Comparison of ENCODE assay signal across 14 cellular contexts in genomic region chr3:194756460-194757355, GRCh38.
DNase-seq lines count a peak whose midpoint lies in the region; ATAC-seq and TF ChIP-seq lines count a peak whose summit lies in the region.
"Had no signal": no experiment of that assay in that cellular context is flagged by ENCODE, and none has a peak within 500 bp of the region (broad histone marks: within the 10 kb centered on the region; RNA-seq: fewer than 3 reads in every experiment).

No MANE protein-coding gene starts in this region.

- peak overlapping the region; percentile 34 for H3K27ac ChIP-seq in vagina
- H3K27ac ChIP-seq: cardiac muscle cell, neutrophil had no signal

- no peak for ATAC-seq in GM21786 (IDR thresholded peaks at IDR 0.05; ENCODE audit: unreplicated experiment)
- ATAC-seq: left colon had no signal

- no peak overlapping the region for H3K4me3 Mint-ChIP-seq in type B pancreatic cell

- H3K27ac Mint-ChIP-seq in type B pancreatic cell = no peak overlapping the region

- H3K4me1 Mint-ChIP-seq in type B pancreatic cell (ENCODE audit: unreplicated experiment) = peaks cover 15% of the 10 kb centered on the region

- no peaks in the 10 kb centered on the region for H3K36me3 Mint-ChIP-seq in type B pancreatic cell

- H3K9me3 Mint-ChIP-seq in type B pancreatic cell = no peaks in the 10 kb centered on the region

- no peaks in the 10 kb centered on the region for H3K9me3 ChIP-seq in vagina
- H3K9me3 ChIP-seq: neutrophil had no signal

- peaks cover 20% of the 10 kb centered on the region for H3K27me3 Mint-ChIP-seq in type B pancreatic cell

- intact Hi-C loops in vagina (cut with DNase I) = no loop called here

- TF ChIP-seq POLR2A in vagina (IDR thresholded peaks at IDR 0.05) = no peak

- TF ChIP-seq CTCF in vagina (IDR thresholded peaks at IDR 0.05) = no peak
- no peak for TF ChIP-seq CTCF in type B pancreatic cell (conservative IDR thresholded peaks at IDR 0.05)

- DNase-seq in SHP77 (lab: John Stamatoyannopoulos, UW) (peak; percentile 9 to 41), SHP77 treated with DMSO at 0.1 percent for 48 hours (lab: John Stamatoyannopoulos, UW) (no peak), cerebellum (ENCODE audit: low spot score) (peak; percentile 15), midbrain (lab: John Stamatoyannopoulos, UW) (peak; percentile 93), vagina (ENCODE audit: extremely low spot score in 2 of 2) (no peak), type B pancreatic cell (ENCODE audit: extremely low spot score, unreplicated experiment) (no peak)
- no peak for DNase-seq in activated T-cell treated with anti-CD3 and anti-CD28 coated beads, Interleukin-2, amount 50 U/mL, for 1 hour
- DNase-seq: activated CD4-positive, CD25-positive, alpha-beta regulatory T cell; left colon; NCI-H1930; stimulated activated CD4-positive, alpha-beta T cell treated with anti-CD3 and anti-CD28 coated beads, Interleukin-2, amount 100 ng/mL, for 48 hours had no signal

- H3K4me3 ChIP-seq in vagina = no peak overlapping the region
- H3K4me3 ChIP-seq: cardiac muscle cell had no signal

- no peaks in the 10 kb centered on the region for H3K36me3 ChIP-seq in vagina
- H3K36me3 ChIP-seq: cardiac muscle cell, neutrophil had no signal

- H3K27me3 ChIP-seq in vagina = no peaks in the 10 kb centered on the region
- H3K27me3 ChIP-seq: cardiac muscle cell, neutrophil had no signal

- peaks cover 18% of the 10 kb centered on the region for H3K4me1 ChIP-seq in vagina

Comparison
In these comparisons a context has a peak if more than half of its experiments do, and no peak if none do; other contexts are left out.
1. DNase-seq: peak in SHP77 (2 of 2), cerebellum (single experiment) and midbrain (single experiment); none in SHP77 treated with DMSO at 0.1 percent for 48 hours (single experiment), vagina (0 of 2), type B pancreatic cell (single experiment) and activated T-cell treated with anti-CD3 and anti-CD28 coated beads, Interleukin-2, amount 50 U/mL, for 1 hour (single experiment).